19 cellular contexts compared by ENCODE assay signal in the genomic region with DNA sequence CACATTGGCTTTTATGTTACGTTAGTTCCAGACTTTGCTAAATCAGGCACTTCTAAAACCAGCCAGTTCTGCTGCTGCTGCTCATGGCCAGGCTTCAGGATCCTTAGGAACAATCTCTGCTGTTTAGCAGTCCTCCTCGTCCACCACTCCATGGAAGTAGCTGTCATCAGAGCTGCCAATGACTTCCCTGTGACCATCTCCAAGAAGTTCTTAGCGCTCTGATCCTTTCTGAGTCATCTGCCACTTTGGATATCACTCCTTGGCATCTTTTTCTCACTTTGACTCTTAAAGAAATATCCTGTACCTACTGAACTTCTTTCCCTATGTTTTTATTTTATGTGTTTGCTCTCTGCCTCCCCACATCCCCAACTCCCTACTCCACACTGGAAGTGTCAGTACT. TPM values are rescaled to one million over a fixed set of nuclear protein-coding genes. Genes with fewer than 3 reads are reported as not detected.
DNase-seq lines count a peak whose midpoint lies in the region; ATAC-seq, FAIRE-seq and TF ChIP-seq lines count a peak whose summit lies in the region.
"Had no signal": no experiment of that assay in that cellular context is flagged by ENCODE, and none has a peak within 500 bp of the region (broad histone marks: within the 10 kb centered on the region; RNA-seq: fewer than 3 reads in every experiment).

No MANE protein-coding gene starts in this region.

- H2BK12ac ChIP-seq in H1 (ENCODE audit: low read depth, low read length), result no peak overlapping the region

- no peak overlapping the region for H3K18ac ChIP-seq in H1 (ENCODE audit: extremely low read depth, low read length)
- no peak overlapping the region for H3K18ac ChIP-seq in mesendoderm (ENCODE audit: low read length)

- no peaks in the 10 kb centered on the region for H3K9me3 ChIP-seq in A549
- H3K9me3 ChIP-seq in MG63, result no peaks in the 10 kb centered on the region
- H3K9me3 ChIP-seq in H1 (ENCODE audit: insufficient read depth in 2 of 2, low read depth in 1 of 2, low read length in 1 of 2), result no peaks in the 10 kb centered on the region
- H3K9me3 ChIP-seq in breast epithelium, result no peaks in the 10 kb centered on the region
- H3K9me3 ChIP-seq: uterus had no signal

- intact Hi-C loops in breast epithelium (cut with DNase I; ENCODE audit: low total_unique reads), result no loop called here

- WGBS in A549 (ENCODE audit: missing lambda C conversion rate), result 39% methylated on average over 3 of the region's 3 CpGs
- 91% methylated on average over 3 of the region's 3 CpGs; no CpG with 5 or more reads in 1 of the 2 experiments for whole genome bisulfite sequencing in H1 (ENCODE audit: extremely low coverage in 1 of 2, insufficient coverage in 1 of 2, insufficient read length in 1 of 2, insufficient replicate concordance in 2 of 2, low coverage in 1 of 2, low lambda C conversion rate in 2 of 2, missing lambda C conversion rate in 1 of 2), 2 experiments
- no CpG with 5 or more reads among the region's 3 CpGs for WGBS in mesendoderm (ENCODE audit: extremely low coverage, insufficient coverage, low lambda C conversion rate)

- TF ChIP-seq POLR2A in A549 (IDR thresholded peaks at IDR 0.05; ENCODE audit: low read length) (no peak), H1 (IDR thresholded peaks at IDR 0.05; ENCODE audit: control extremely low read depth in 1 of 2, low read depth in 2 of 2, low read length in 2 of 2) (no peak), breast epithelium (IDR thresholded peaks at IDR 0.05) (no peak)

- H3K27ac Mint-ChIP-seq in nephron, result peak overlapping the region; percentile 84 to 94 (median 90)

- H2BK20ac ChIP-seq in H1 (ENCODE audit: low read length), result no peak overlapping the region

- H3K4me1 ChIP-seq in A549 (peaks cover 62% of the 10 kb centered on the region), H1 (replicated peaks in 1 of 4; ENCODE audit: control insufficient read depth in 3 of 4, insufficient read depth in 4 of 4, low read length in 3 of 4) (no peaks in the 10 kb centered on the region), mesendoderm (ENCODE audit: control insufficient read depth, low read depth, low read length) (no peaks in the 10 kb centered on the region), breast epithelium (no peaks in the 10 kb centered on the region)
- H3K4me1 ChIP-seq: parathyroid adenoma, uterus had no signal

- no peak for TF ChIP-seq EP300 in A549 (IDR thresholded peaks at IDR 0.05)
- TF ChIP-seq EP300 in H1 (IDR thresholded peaks at IDR 0.05; ENCODE audit: borderline replicate concordance in 1 of 2, low read depth in 2 of 2, low read length in 2 of 2), result no peak

- DNase-seq in A549 (ENCODE audit: low read depth in 1 of 2, low spot score in 1 of 2), result no peak
- peak; percentile 48 for DNase-seq in MG63
- no peak for DNase-seq in H1 (ENCODE audit: low read depth in 1 of 2, low spot score in 2 of 2)
- DNase-seq in NCI-H146 treated with DMSO at 0.1 percent for 48 hours (lab: John Stamatoyannopoulos, UW; ENCODE audit: unreplicated experiment), result no peak
- DNase-seq in mesendoderm, result no peak
- DNase-seq in breast epithelium (ENCODE audit: low spot score in 2 of 2), result no peak
- no peak for DNase-seq in caudate nucleus (lab: John Stamatoyannopoulos, UW)
- DNase-seq: activated gamma-delta T cell treated with Interleukin-2 at 50 U/mL for 16 hours; CD8-positive, alpha-beta memory T cell; hippocampal formation; KG1; Right ventricle myocardium superior; stimulated activated naive CD8-positive, alpha-beta T cell treated with anti-CD3 and anti-CD28 coated beads, Interleukin-15, Interleukin-2, amounts not matched to agents 100 U/mL and 50 U/mL, for 24 hours; T-helper 2 cell; uterus had no signal

- H4K8ac ChIP-seq in H1 (ENCODE audit: extremely low read depth, insufficient read depth, low read length) (no peak overlapping the region), mesendoderm (ENCODE audit: low read depth, low read length) (no peak overlapping the region)

- no peak overlapping the region for H2BK5ac ChIP-seq in H1 (ENCODE audit: low read depth, low read length)
- H2BK5ac ChIP-seq in mesendoderm (ENCODE audit: low read length), result no peak overlapping the region

- H3K27me3 Mint-ChIP-seq in nephron (ENCODE audit: low read depth), result peaks cover 4% of the 10 kb centered on the region

- H2BK15ac ChIP-seq in H1 (ENCODE audit: low read length) (no peak overlapping the region), mesendoderm (replicated peaks; ENCODE audit: low read depth) (no peak overlapping the region)

- CTCF ChIA-PET in A549 (lab: Yijun Ruan, JAX) (interaction anchor here (1.2 kb wide), 1 partner anchor 11 kb away, joined by 5 read pairs; no protein-coding TSS in a partner anchor), H1 (lab: Charles Lee; ENCODE audit: partially characterized antibody) (no interaction called here)

- no peaks in the 10 kb centered on the region for H3K9me3 Mint-ChIP-seq in nephron
- H3K9me3 Mint-ChIP-seq: CD8-positive, alpha-beta memory T cell had no signal

- H3K9ac ChIP-seq in H1 (replicated peaks in 1 of 4; ENCODE audit: extremely low read depth in 1 of 4, low read depth in 3 of 4, low read length in 3 of 4), result no peak overlapping the region
- H3K9ac ChIP-seq in mesendoderm (ENCODE audit: low read length), result no peak overlapping the region
- H3K9ac ChIP-seq: parathyroid adenoma had no signal

- ATAC-seq in A549, result no peak; a peak in 1 of 6 replicates
- ATAC-seq: activated CD4-positive, CD25-positive, alpha-beta regulatory T cell treated with anti-CD3 and anti-CD28 coated beads, Interleukin-2, amount 50 U/mL, for 24 hours; stimulated activated naive CD8-positive, alpha-beta T cell treated with anti-CD3 and anti-CD28 coated beads, Interleukin-15, Interleukin-2, amounts not matched to agents 100 U/mL and 50 U/mL, for 24 hours had no signal

- peaks cover 57% of the 10 kb centered on the region for H3K4me1 Mint-ChIP-seq in nephron
- H3K4me1 Mint-ChIP-seq: CD8-positive, alpha-beta memory T cell had no signal

- H4K20me1 ChIP-seq in H1 (replicated peaks in 1 of 2; ENCODE audit: control insufficient read depth in 1 of 2, insufficient read depth in 2 of 2, low read length in 2 of 2), result no peaks in the 10 kb centered on the region

- H3K4ac ChIP-seq in H1 (replicated peaks; ENCODE audit: insufficient read length, low read depth, low read length) (no peak overlapping the region), mesendoderm (ENCODE audit: low read depth, low read length) (no peak overlapping the region)

- no peak overlapping the region for H3K4me3 Mint-ChIP-seq in nephron
- H3K4me3 Mint-ChIP-seq: CD8-positive, alpha-beta memory T cell had no signal

- H3K23ac ChIP-seq in H1 (ENCODE audit: insufficient read length) (no peak overlapping the region), mesendoderm (ENCODE audit: low read length) (no peak overlapping the region)

- H3K14ac ChIP-seq in H1 (ENCODE audit: insufficient read length), result no peak overlapping the region

- peak overlapping the region; percentile 19 for H3K4me2 ChIP-seq in A549
- no peak overlapping the region for H3K4me2 ChIP-seq in H1 (ENCODE audit: insufficient read depth in 1 of 2, low read depth in 2 of 2, low read length in 2 of 2)
- H3K4me2 ChIP-seq in mesendoderm (ENCODE audit: low read length), result no peak overlapping the region

- H4K91ac ChIP-seq in H1 (replicated peaks; ENCODE audit: insufficient read length, low read length), result no peak overlapping the region

- peak overlapping the region; percentile 26; the same call in 1 of the 2 replicates for H2AFZ ChIP-seq in H1 (ENCODE audit: low read length)
- H2AFZ ChIP-seq: parathyroid adenoma had no signal

- no peaks in the 10 kb centered on the region for H3K36me3 ChIP-seq in MG63
- no peaks in the 10 kb centered on the region for H3K36me3 ChIP-seq in H1 (ENCODE audit: control insufficient read depth in 2 of 4, insufficient read depth in 4 of 4, low read length in 3 of 4)
- no peaks in the 10 kb centered on the region for H3K36me3 ChIP-seq in mesendoderm (ENCODE audit: control insufficient read depth, insufficient read depth, low read length)
- no peaks in the 10 kb centered on the region for H3K36me3 ChIP-seq in breast epithelium
- H3K36me3 ChIP-seq: uterus had no signal

- H2AK5ac ChIP-seq in H1 (ENCODE audit: low read depth, low read length) (no peak overlapping the region), mesendoderm (ENCODE audit: low read length) (no peak overlapping the region)

- no peak for TF ChIP-seq RAD21 in A549 (conservative IDR thresholded peaks at IDR 0.05 in 1 of 2, IDR thresholded peaks at IDR 0.05 in 1 of 2)
- no peak for TF ChIP-seq RAD21 in H1 (IDR thresholded peaks at IDR 0.05 in 1 of 2, conservative IDR thresholded peaks at IDR 0.05 in 1 of 2; ENCODE audit: low read depth in 2 of 2, low read length in 2 of 2)

- H3K23me2 ChIP-seq in H1 (ENCODE audit: low read depth, low read length), result no peaks in the 10 kb centered on the region

- FAIRE-seq in A549 (lab: Jason Lieb, UNC), result no peak
- FAIRE-seq in H1 (lab: Jason Lieb, UNC), result no peak

- no peak overlapping the region for H4K5ac ChIP-seq in H1 (ENCODE audit: insufficient read length, low read depth, low read length)
- no peak overlapping the region for H4K5ac ChIP-seq in mesendoderm (ENCODE audit: low read length)

- POLR2A ChIA-PET in A549 (lab: Yijun Ruan, JAX), result no interaction called here
- POLR2A ChIA-PET in H1 (lab: Charles Lee; ENCODE audit: partially characterized antibody), result no interaction called here

- H3K27ac ChIP-seq in A549 (peak overlapping the region; percentile 39 to 72), H1 (ENCODE audit: low read depth, low read length) (no peak overlapping the region), mesendoderm (ENCODE audit: low read depth, low read length) (no peak overlapping the region), breast epithelium (no peak overlapping the region), caudate nucleus (ENCODE audit: low read depth, low read length) (no peak overlapping the region)
- H3K27ac ChIP-seq: HL-60, parathyroid adenoma, uterus had no signal

- H2BK120ac ChIP-seq in H1 (replicated peaks; ENCODE audit: low read depth, low read length), result no peak overlapping the region
- no peak overlapping the region for H2BK120ac ChIP-seq in mesendoderm (ENCODE audit: low read depth, low read length)

- H3K36me3 Mint-ChIP-seq in nephron (ENCODE audit: low read depth), result no peaks in the 10 kb centered on the region

- H3K56ac ChIP-seq in H1 (replicated peaks; ENCODE audit: insufficient read length, low read depth, low read length), result no peak overlapping the region
- H3K56ac ChIP-seq in mesendoderm (ENCODE audit: low read length), result no peak overlapping the region

- TF ChIP-seq CTCF in A549 (IDR thresholded peaks at IDR 0.05) (no peak), H1 (IDR thresholded peaks at IDR 0.05; ENCODE audit: control extremely low read depth in 1 of 3, insufficient read depth in 1 of 3, low read depth in 1 of 3, low read length in 3 of 3) (no peak), nephron (IDR thresholded peaks at IDR 0.05; ENCODE audit: unreplicated experiment in 3 of 3) (no peak), breast epithelium (IDR thresholded peaks at IDR 0.05) (no peak)

- H3K79me1 ChIP-seq in H1 (ENCODE audit: low read depth, low read length) (no peaks in the 10 kb centered on the region), mesendoderm (ENCODE audit: low read length) (no peaks in the 10 kb centered on the region)

- H3K79me2 ChIP-seq in H1 (ENCODE audit: control insufficient read depth in 1 of 2, insufficient read depth in 2 of 2, low read length in 2 of 2) (no peaks in the 10 kb centered on the region), mesendoderm (ENCODE audit: control insufficient read depth, insufficient read depth, low read length) (no peaks in the 10 kb centered on the region)
- H3K79me2 ChIP-seq: parathyroid adenoma had no signal

- H3K4me3 ChIP-seq in A549, result no peak overlapping the region
- no peak overlapping the region for H3K4me3 ChIP-seq in MG63
- no peak overlapping the region for H3K4me3 ChIP-seq in H1 (ENCODE audit: extremely low read depth in 1 of 4, insufficient read depth in 2 of 4, low read depth in 3 of 4, low read length in 4 of 4)
- no peak overlapping the region for H3K4me3 ChIP-seq in mesendoderm (ENCODE audit: low read length)
- H3K4me3 ChIP-seq in breast epithelium, result no peak overlapping the region
- H3K4me3 ChIP-seq: uterus had no signal

- no peaks in the 10 kb centered on the region for H3K27me3 ChIP-seq in MG63
- H3K27me3 ChIP-seq in H1 (replicated peaks in 1 of 4; ENCODE audit: control insufficient read depth in 3 of 4, extremely low read depth in 1 of 4, insufficient read depth in 3 of 4, low read length in 3 of 4), result no peaks in the 10 kb centered on the region
- no peaks in the 10 kb centered on the region for H3K27me3 ChIP-seq in mesendoderm (ENCODE audit: insufficient read depth, low read length, poor library complexity)
- H3K27me3 ChIP-seq in breast epithelium, result no peaks in the 10 kb centered on the region
- H3K27me3 ChIP-seq: uterus had no signal

RNA-seq across cellular contexts. Expression of gene IRF2BP2, which starts 14.7 kb away (rescaled TPM):
- polyA plus RNA-seq in A549 (2011; rRNA removed) (38.2 and 53.5 TPM in 2 replicates), A549 (2017; fragmentation: RNase III; extraction: RNeasy Plus Mini Kit Qiagen cat#74134 plus additional on column Dnase treatment) (42.7 to 53.5 TPM (median 53.0 TPM) in 3 replicates), H1 (2011; rRNA removed) (24.9 and 36.0 TPM in 2 replicates)
- 79.4 and 99.0 TPM in 2 replicates for polyA plus RNA-seq in A549 (2012; cell fraction: cytosol; rRNA removed)
- polyA plus RNA-seq in A549 (2012; cell fraction: nucleus; rRNA removed), result 131 and 168 TPM in 2 replicates
- polyA minus RNA-seq in A549 (2011; rRNA and poly(A)+ RNA removed), result 76.2 and 82.0 TPM in 2 replicates
- total RNA-seq in MG63 (2014; rRNA removed; shearing (Covaris generic); ENCODE audit: low replicate concordance), result 52.8 and 67.4 TPM in 2 replicates
- total RNA-seq in H1 (2021; fragmentation: NEBNext Ultra II Directional; extraction: Animal tissue kit (Norgen Biotek cat#: 25700)), result 67.5 and 68.9 TPM in 2 replicates
- 14.9 TPM for polyA plus RNA-seq in H1 (2011; cell fraction: cytosol; rRNA removed)
- polyA plus RNA-seq in H1 (2011; cell fraction: nucleus; rRNA removed), result 108 TPM
- 22.9 to 44.8 TPM (median 38.6 TPM) in 4 replicates for polyA plus RNA-seq in H1 (2012, experiment 1 of 2)
- polyA plus RNA-seq in H1 (2012, experiment 2 of 2), result 26.3 TPM
- polyA plus RNA-seq in H1 (2013, experiment 1 of 2), result 31.8 TPM
- 31.3 TPM for polyA plus RNA-seq in H1 (2013, experiment 2 of 2)
- 22.1 and 38.7 TPM in 2 replicates for polyA minus RNA-seq in H1 (2011; rRNA and poly(A)+ RNA removed)
- 41.8 TPM for polyA minus RNA-seq in H1 (2011; cell fraction: cytosol; rRNA and poly(A)+ RNA removed)
- 37.3 TPM for polyA minus RNA-seq in H1 (2011; cell fraction: nucleus; rRNA and poly(A)+ RNA removed)
- 26.4 TPM for polyA plus RNA-seq in mesendoderm (2013, experiment 1 of 2)
- polyA plus RNA-seq in mesendoderm (2013, experiment 2 of 2), result 26.7 TPM
- total RNA-seq in breast epithelium, result 100 to 1,000 TPM in 1 of 3 donors, 10 to 100 TPM in 2; 60.3 to 108 (median 84.9) TPM

Comparison
In these comparisons a context has a peak if more than half of its experiments do, and no peak if none do; other contexts are left out.
1. H3K27ac ChIP-seq: peak in A549 (2 of 2); none in H1 (single experiment), mesendoderm (single experiment), breast epithelium (0 of 2) and caudate nucleus (single experiment).